Comparison of ENCODE assay signal across 8 cellular contexts in genomic region chr11:65506770-65507485, GRCh38. TPM values are rescaled to one million over a fixed set of nuclear protein-coding genes. Genes with fewer than 3 reads are reported as not detected.
A peak's percentile ranks its signal among the peaks of the same experiment; 100 is the strongest.
DNase-seq lines count a peak whose midpoint lies in the region; ATAC-seq and TF ChIP-seq lines count a peak whose summit lies in the region.

No MANE protein-coding gene starts in this region.

- WGBS in urinary bladder, result 13% methylated on average over 7 of the region's 7 CpGs

- peak overlapping the region; percentile 67 for H3K27ac ChIP-seq in urinary bladder (ENCODE audit: low read depth)

- no peak for TF ChIP-seq CTCF in mucosa of descending colon (IDR thresholded peaks at IDR 0.05)

- intact Hi-C loops in mucosa of descending colon (cut with DNase I, micrococcal nuclease), result loop anchor here in 1 of 2 donors (5.0 kb wide), 1 partner anchor 35 kb away; no protein-coding TSS in a partner anchor

- peaks cover 26% of the 10 kb centered on the region for H3K4me1 ChIP-seq in mucosa of descending colon (ENCODE audit: low read depth)
- no peaks in the 10 kb centered on the region for H3K4me1 ChIP-seq in urinary bladder (ENCODE audit: insufficient read depth)

- H3K9me3 ChIP-seq in mucosa of descending colon, result no peaks in the 10 kb centered on the region

- peak; percentile 96 for DNase-seq in DMS 273 treated with DMSO at 0.1 percent for 48 hours (lab: John Stamatoyannopoulos, UW)
- DNase-seq in T-cell, result peak in 6 of 34 experiments; percentile 21 to 59 (median 48)
- peak; percentile 94 for DNase-seq in dedifferentiated amniotic fluid mesenchymal stem cell (ENCODE audit: extremely low spot score)
- peak; percentile 61 to 68 (median 67) for DNase-seq in mucosa of descending colon
- no peak for DNase-seq in NCI-H187 treated with DMSO at 0.1 percent for 48 hours (lab: John Stamatoyannopoulos, UW)

- ATAC-seq in GM19438 (IDR thresholded peaks at IDR 0.05; ENCODE audit: low read depth, unreplicated experiment) (peak; percentile 15), HG03521 (IDR thresholded peaks at IDR 0.05; ENCODE audit: unreplicated experiment) (peak; percentile 24), T-cell (replicated peaks in 1 of 4) (peak; percentile 16 to 24 (median 22)), mucosa of descending colon (peak; percentile 35)

- peaks cover 32% of the 10 kb centered on the region for H3K36me3 Mint-ChIP-seq in T-cell

- CTCF ChIA-PET in T-cell (lab: Charles Lee), result interaction anchor here (0.6 to 6.2 kb wide), 6 partner anchors 9 to 177 kb away, joined by 3 to 56 read pairs (median 18); partner anchors contain the start of gene MALAT1 (in 1 of the 2)

- no peak overlapping the region for H3K4me3 ChIP-seq in mucosa of descending colon
- H3K4me3 ChIP-seq in urinary bladder (ENCODE audit: low read depth, low read length), result no peak overlapping the region

- H3K4me3 Mint-ChIP-seq in T-cell, result no peak overlapping the region

- H3K27ac Mint-ChIP-seq in T-cell, result peak overlapping the region; percentile 53 to 87

- POLR2A ChIA-PET in T-cell (lab: Charles Lee), result interaction anchor here (0.6 to 5.1 kb wide), 22 partner anchors 7 to 325 kb away, joined by 3 to 96 read pairs (median 4); partner anchors contain the start of gene MALAT1 (in 2 of the 2)

- H3K36me3 ChIP-seq in mucosa of descending colon (ENCODE audit: low read depth) (no peaks in the 10 kb centered on the region), urinary bladder (ENCODE audit: insufficient read depth) (peaks cover 3% of the 10 kb centered on the region)

- no peaks in the 10 kb centered on the region for H3K27me3 Mint-ChIP-seq in T-cell

- no peaks in the 10 kb centered on the region for H3K9me3 Mint-ChIP-seq in T-cell

- H3K4me1 Mint-ChIP-seq in T-cell, result peaks cover 51 to 64% (median 53%) of the 10 kb centered on the region in 3 donors

RNA-seq across cellular contexts. Expression of gene MALAT1, which starts 8.1 kb away (rescaled TPM):
- total RNA-seq in T-cell (over 10,000 TPM; 21,382 to 33,585 (median 22,045) TPM), mucosa of descending colon (over 10,000 TPM; 10,779 to 14,350 (median 11,224) TPM), urinary bladder (27,753 TPM)
- polyA plus RNA-seq in urinary bladder, result 141 TPM

RNA-seq across cellular contexts. Expression of gene SCYL1, which starts 18.0 kb away (rescaled TPM):
- total RNA-seq in T-cell, result 10 to 100 TPM; 66.4 to 96.8 (median 76.8) TPM
- total RNA-seq in mucosa of descending colon, result 10 to 100 TPM; 60.1 to 77.4 (median 60.3) TPM
- total RNA-seq in urinary bladder, result 43.4 TPM
- 82.0 TPM for polyA plus RNA-seq in urinary bladder

RNA-seq across cellular contexts. Expression of gene LTBP3, which starts 51.2 kb away (rescaled TPM):
- total RNA-seq in T-cell (100 to 1,000 TPM; 200 to 364 (median 284) TPM), mucosa of descending colon (100 to 1,000 TPM in 1 of 3 donors, 10 to 100 TPM in 2; 22.6 to 133 (median 36.7) TPM), urinary bladder (58.5 TPM)
- 145 TPM for polyA plus RNA-seq in urinary bladder
